In the genomic region with DNA sequence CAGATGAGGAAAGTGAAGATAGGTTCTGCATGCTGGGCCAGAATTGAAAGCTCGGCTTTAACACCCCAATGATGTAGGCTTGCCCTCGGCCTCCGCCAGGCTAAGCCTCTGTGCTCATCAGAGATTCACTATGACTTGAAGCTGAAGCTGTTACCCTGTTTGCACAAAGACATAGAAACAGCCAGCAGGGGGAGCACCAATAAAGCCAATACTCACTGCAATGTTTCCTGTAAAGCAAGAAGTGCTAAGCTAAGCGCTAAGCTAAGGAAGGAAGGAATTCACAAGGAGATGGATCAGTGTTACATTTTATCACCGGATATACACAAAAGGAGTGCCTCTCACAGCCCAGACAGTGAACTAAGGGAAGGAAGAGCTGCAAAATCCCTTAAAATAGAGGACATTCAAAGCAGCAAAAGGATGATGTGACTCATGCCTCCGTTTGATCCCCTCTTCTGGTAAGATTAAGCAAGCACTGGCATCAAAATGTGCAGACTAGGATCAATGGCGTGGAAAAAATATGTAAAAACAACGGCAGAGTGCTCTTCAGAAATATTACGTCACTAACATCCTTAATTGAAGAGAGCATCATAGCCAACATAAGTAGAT, we compare ENCODE assay signal across 8 cellular contexts.
DNase-seq lines count a peak whose midpoint lies in the region; TF ChIP-seq lines count a peak whose summit lies in the region.

No MANE protein-coding gene starts in this region.

- TF ChIP-seq EP300 in transverse colon (IDR thresholded peaks at IDR 0.05; ENCODE audit: low read depth), result no peak

- DNase-seq in G401 (ENCODE audit: low spot score) (peak; percentile 95), GM23248 (peak; percentile 83), PC-9 (peak; percentile 80 to 81), activated T-helper 1 cell treated with Interleukin-2 at 50 U/mL for 16 hours (ENCODE audit: low read depth) (peak; percentile 17), fibroblast of the conjunctiva (ENCODE audit: low read depth) (peak; percentile 64), osteoblast (ENCODE audit: insufficient read length, low spot score, missing footprints) (peak; percentile 71), transverse colon (peak; percentile 77)

- TF ChIP-seq CTCF in KMS-11 (conservative IDR thresholded peaks at IDR 0.05; ENCODE audit: low read depth, low read length), result peak; percentile 93
- peak; percentile 99 for TF ChIP-seq CTCF in PC-9 (conservative IDR thresholded peaks at IDR 0.05)
- peak; percentile 95 for TF ChIP-seq CTCF in osteoblast (IDR thresholded peaks at IDR 0.05; ENCODE audit: extremely low read depth, low read depth, low read length)
- peak; percentile 70 to 83 (median 76) for TF ChIP-seq CTCF in transverse colon (IDR thresholded peaks at IDR 0.05)

- BruUV-seq in PC-9 (replicated peaks; lab: Mats Ljungman, UMichigan), result no TSS peak

- H3K4me1 ChIP-seq in GM23248 (ENCODE audit: insufficient read depth), result no peaks in the 10 kb centered on the region
- H3K4me1 ChIP-seq in KMS-11 (ENCODE audit: low read depth, poor library complexity, severe bottlenecking), result no peaks in the 10 kb centered on the region
- H3K4me1 ChIP-seq in PC-9 (replicated peaks; ENCODE audit: insufficient read depth), result peaks cover 5% of the 10 kb centered on the region; the same call in 1 of the 2 replicates
- H3K4me1 ChIP-seq in osteoblast (ENCODE audit: insufficient read depth, low read length), result no peaks in the 10 kb centered on the region
- peaks cover 0 to 10% (median 0%) of the 10 kb centered on the region in 4 donors for H3K4me1 ChIP-seq in transverse colon

- H3K27ac ChIP-seq in GM23248 (no peak overlapping the region), KMS-11 (no peak overlapping the region), PC-9 (no peak overlapping the region), osteoblast (ENCODE audit: low read depth, low read length) (no peak overlapping the region), transverse colon (no peak overlapping the region)

- no peak for TF ChIP-seq POLR2A in transverse colon (IDR thresholded peaks at IDR 0.05)

- 1 to 2% methylated on average over 9 of the region's 9 CpGs for WGBS in GM23248 (ENCODE audit: low coverage in 1 of 2, low lambda C conversion rate in 2 of 2, missing lambda C conversion rate in 2 of 2), 2 experiments
- WGBS in transverse colon (ENCODE audit: low coverage in 1 of 2), 2 donors, result 20 to 31% methylated on average over 7 to 9 of the region's 9 CpGs

- H3K36me3 ChIP-seq in GM23248 (ENCODE audit: low read depth), result no peaks in the 10 kb centered on the region
- no peaks in the 10 kb centered on the region for H3K36me3 ChIP-seq in KMS-11 (ENCODE audit: insufficient read depth)
- no peaks in the 10 kb centered on the region for H3K36me3 ChIP-seq in PC-9 (ENCODE audit: low read depth)
- H3K36me3 ChIP-seq in osteoblast (ENCODE audit: insufficient read depth, low read length), result no peaks in the 10 kb centered on the region
- H3K36me3 ChIP-seq in transverse colon, result no peaks in the 10 kb centered on the region

- H4K20me1 ChIP-seq in GM23248 (ENCODE audit: insufficient read depth) (no peaks in the 10 kb centered on the region), KMS-11 (ENCODE audit: insufficient read depth) (no peaks in the 10 kb centered on the region), PC-9 (ENCODE audit: insufficient read depth) (0 out of 2 replicates have a peak, but pooled peaks cover 5% of the 10 kb centered on the region), osteoblast (ENCODE audit: insufficient read depth, low read length) (no peaks in the 10 kb centered on the region)

- H3K9me2 ChIP-seq in GM23248 (ENCODE audit: insufficient read depth), result no peaks in the 10 kb centered on the region
- H3K9me2 ChIP-seq in PC-9 (ENCODE audit: insufficient read depth), result no peaks in the 10 kb centered on the region

- H3K27me3 ChIP-seq in GM23248 (replicated peaks; ENCODE audit: insufficient read depth) (0 out of 2 replicates have a peak, but pooled peaks cover 12% of the 10 kb centered on the region), KMS-11 (ENCODE audit: insufficient read depth, low read depth) (no peaks in the 10 kb centered on the region), PC-9 (ENCODE audit: insufficient read depth, low read depth) (no peaks in the 10 kb centered on the region), osteoblast (ENCODE audit: insufficient read depth, low read length) (peaks cover 8% of the 10 kb centered on the region), transverse colon (no peaks in the 10 kb centered on the region)

- intact Hi-C loops in PC-9 (cut with micrococcal nuclease; ENCODE audit: unreplicated experiment), result loop anchor here (1.0 to 5.0 kb wide), 5 partner anchors 62 to 716 kb away; no protein-coding TSS in a partner anchor
- intact Hi-C loops in transverse colon (cut with DNase I; ENCODE audit: low total_unique reads), result loop anchor here (5.0 kb wide), 2 partner anchors 204 to 696 kb away; no protein-coding TSS in a partner anchor

- H3K4me2 ChIP-seq in GM23248 (ENCODE audit: unreplicated experiment), result no peak overlapping the region
- no peak overlapping the region for H3K4me2 ChIP-seq in KMS-11
- 0 out of 2 replicates have a peak overlapping the region, but pooled peaks have one; percentile 7 for H3K4me2 ChIP-seq in PC-9
- H3K4me2 ChIP-seq in osteoblast (ENCODE audit: insufficient read depth, low read length), result peak overlapping the region; percentile 1

- H3K4me3 ChIP-seq in GM23248 (no peak overlapping the region), KMS-11 (IDR thresholded peaks at IDR 0.05; ENCODE audit: insufficient read depth, low read depth, low read length) (no peak overlapping the region), PC-9 (no peak overlapping the region), osteoblast (ENCODE audit: insufficient read depth, low read length) (no peak overlapping the region), transverse colon (no peak overlapping the region)

- CTCF ChIA-PET in PC-9 (lab: Charles Lee), result interaction anchor here (0.6 to 5.4 kb wide), 16 partner anchors 22 to 1310 kb away, joined by 3 to 100 read pairs (median 4); no protein-coding TSS in a partner anchor

- 0 out of 2 replicates have a peak overlapping the region, but pooled peaks have one; percentile 61 for H2AFZ ChIP-seq in GM23248
- no peak overlapping the region for H2AFZ ChIP-seq in KMS-11 (ENCODE audit: low read depth)
- H2AFZ ChIP-seq in PC-9, result no peak overlapping the region
- peak overlapping the region; percentile 39 for H2AFZ ChIP-seq in osteoblast (ENCODE audit: low read length)

- H3K79me2 ChIP-seq in GM23248 (ENCODE audit: insufficient read depth), result no peaks in the 10 kb centered on the region
- H3K79me2 ChIP-seq in KMS-11 (ENCODE audit: insufficient read depth, low read depth), result no peaks in the 10 kb centered on the region
- H3K79me2 ChIP-seq in PC-9 (ENCODE audit: low read depth), result no peaks in the 10 kb centered on the region
- H3K79me2 ChIP-seq in osteoblast (ENCODE audit: insufficient read depth, low read length), result no peaks in the 10 kb centered on the region

- H3K9ac ChIP-seq in GM23248 (no peak overlapping the region), KMS-11 (no peak overlapping the region)

- POLR2A ChIA-PET in PC-9 (lab: Charles Lee; ENCODE audit: unreplicated experiment), result interaction anchor here (0.6 kb wide), 1 partner anchor 187 kb away, joined by 5 read pairs; no protein-coding TSS in a partner anchor

- in situ Hi-C loops in G401 (cut with HindIII; ENCODE audit: low sequenced_read_pairs), result no loop called here
- in situ Hi-C loops in GM23248 (cut with MboI), result loop anchor here (25.0 kb wide), 1 partner anchor 1026 kb away; no protein-coding TSS in a partner anchor
- in situ Hi-C loops in transverse colon (cut with MboI; ENCODE audit: low pct_ligation_motif_present in 1 of 4, low pct_unique_long_range_greater_than_20kb in 1 of 4, low sequenced_read_pairs in 3 of 4), result loop anchor here in 3 of 4 donors (10.0 to 25.0 kb wide), 5 partner anchors 202 to 1076 kb away; a partner anchor contains a TSS

- no peaks in the 10 kb centered on the region for H3F3A ChIP-seq in GM23248 (ENCODE audit: insufficient read depth)
- H3F3A ChIP-seq in PC-9 (ENCODE audit: insufficient read depth, low read depth), result peaks cover 3% of the 10 kb centered on the region; the same call in 1 of the 2 replicates

- H3K9me3 ChIP-seq in GM23248 (ENCODE audit: low read depth) (no peaks in the 10 kb centered on the region), PC-9 (ENCODE audit: insufficient read depth, low read depth) (no peaks in the 10 kb centered on the region), osteoblast (ENCODE audit: low read depth, low read length) (no peaks in the 10 kb centered on the region), transverse colon (no peaks in the 10 kb centered on the region)

Comparison
In these comparisons a context has a peak if more than half of its experiments do, and no peak if none do; other contexts are left out.
1. DNase-seq: peak in every context shown above with its lines; median percentile 95 in G401; 83 in GM23248; 80 in PC-9; 77 in transverse colon; 71 in osteoblast; 64 in fibroblast of the conjunctiva; 17 in activated T-helper 1 cell treated with Interleukin-2 at 50 U/mL for 16 hours.
2. H2AFZ ChIP-seq: peak in GM23248 (single experiment) and osteoblast (single experiment); none in KMS-11 (single experiment) and PC-9 (single experiment).
3. H3K4me2 ChIP-seq: peak in PC-9 (single experiment) and osteoblast (single experiment); none in GM23248 (single experiment) and KMS-11 (single experiment).
4. Peak in every context shown above with its lines, with median percentiles within 50 percentile points of each other: CTCF ChIP-seq.